Comparison of ENCODE assay signal across 24 cellular contexts in genomic region chr10:109386921-109387320, GRCh38.
A peak's percentile ranks its signal among the peaks of the same experiment; 100 is the strongest.
DNase-seq lines count a peak whose midpoint lies in the region; ATAC-seq, FAIRE-seq and TF ChIP-seq lines count a peak whose summit lies in the region.
"Had no signal": no experiment of that assay in that cellular context is flagged by ENCODE, and none has a peak within 500 bp of the region (broad histone marks: within the 10 kb centered on the region; RNA-seq: fewer than 3 reads in every experiment).

No MANE protein-coding gene starts in this region.

- no peaks in the 10 kb centered on the region for H3K79me1 ChIP-seq in H1 (ENCODE audit: low read depth, low read length)
- no peaks in the 10 kb centered on the region for H3K79me1 ChIP-seq in mesenchymal stem cell (replicated peaks; ENCODE audit: low read length, poor library complexity, severe bottlenecking)
- H3K79me1 ChIP-seq in neuronal stem cell (ENCODE audit: low read depth, low read length) = no peaks in the 10 kb centered on the region

- WGBS in SK-N-SH (ENCODE audit: low lambda C conversion rate) = 11% methylated on average over 3 of the region's 3 CpGs
- WGBS in H1 (ENCODE audit: extremely low coverage in 1 of 2, insufficient coverage in 1 of 2, insufficient read length in 1 of 2, insufficient replicate concordance in 2 of 2, low coverage in 1 of 2, low lambda C conversion rate in 2 of 2, missing lambda C conversion rate in 1 of 2), 2 experiments = 92% methylated on average over 3 of the region's 3 CpGs; no CpG with 5 or more reads in 1 of the 2 experiments
- WGBS in mesenchymal stem cell = 57% methylated on average over 3 of the region's 3 CpGs
- no CpG with 5 or more reads among the region's 3 CpGs for WGBS in neuronal stem cell (ENCODE audit: extremely low coverage in 2 of 2, insufficient read length in 2 of 2, insufficient replicate concordance in 1 of 2), 2 donors
- 30% methylated on average over 3 of the region's 3 CpGs for WGBS in prostate gland

- H3K79me2 ChIP-seq in SK-N-SH (ENCODE audit: insufficient read depth) (no peaks in the 10 kb centered on the region), H1 (ENCODE audit: control insufficient read depth in 1 of 2, insufficient read depth in 2 of 2, low read length in 2 of 2) (no peaks in the 10 kb centered on the region)

- H2AK5ac ChIP-seq in H1 (ENCODE audit: low read depth, low read length) (no peak overlapping the region), mesenchymal stem cell (ENCODE audit: low read length, severe bottlenecking) (no peak overlapping the region), neuronal stem cell (ENCODE audit: low read depth, low read length) (no peak overlapping the region)

- H2BK12ac ChIP-seq in H1 (ENCODE audit: low read depth, low read length) = no peak overlapping the region
- no peak overlapping the region for H2BK12ac ChIP-seq in mesenchymal stem cell (ENCODE audit: low read length in 2 of 2)
- no peak overlapping the region for H2BK12ac ChIP-seq in neuronal stem cell (ENCODE audit: low read length)

- TF ChIP-seq RAD21 in SK-N-SH (IDR thresholded peaks at IDR 0.05; ENCODE audit: low read length) = no peak
- TF ChIP-seq RAD21 in H1 (IDR thresholded peaks at IDR 0.05 in 1 of 2, conservative IDR thresholded peaks at IDR 0.05 in 1 of 2; ENCODE audit: low read depth in 2 of 2, low read length in 2 of 2) = no peak

- no peaks in the 10 kb centered on the region for H3F3A ChIP-seq in SK-N-SH (replicated peaks; ENCODE audit: insufficient read depth)

- no peaks in the 10 kb centered on the region for H4K20me1 ChIP-seq in SK-N-SH (ENCODE audit: insufficient read depth)
- no peaks in the 10 kb centered on the region for H4K20me1 ChIP-seq in H1 (replicated peaks in 1 of 2; ENCODE audit: control insufficient read depth in 1 of 2, insufficient read depth in 2 of 2, low read length in 2 of 2)
- H4K20me1 ChIP-seq: BLaER1 treated with 17β-estradiol and CSF1 and Interleukin-3, amounts not matched to agents 10 nM and 100 nM had no signal

- H3K18ac ChIP-seq in H1 (ENCODE audit: extremely low read depth, low read length) (no peak overlapping the region), mesenchymal stem cell (ENCODE audit: low read depth in 1 of 2, low read length in 2 of 2) (no peak overlapping the region), neuronal stem cell (ENCODE audit: low read length) (peak overlapping the region; percentile 87)

- no peak overlapping the region for H3K23ac ChIP-seq in H1 (ENCODE audit: insufficient read length)
- no peak overlapping the region for H3K23ac ChIP-seq in mesenchymal stem cell (ENCODE audit: low read length in 2 of 2)
- H3K23ac ChIP-seq in neuronal stem cell (ENCODE audit: low read depth, low read length, poor library complexity) = no peak overlapping the region

- CTCF ChIA-PET in SK-N-SH (lab: Yijun Ruan, JAX) (no interaction called here), H1 (lab: Charles Lee; ENCODE audit: partially characterized antibody) (interaction anchor here (1.0 kb wide), 1 partner anchor 9 kb away, joined by 7 read pairs; no protein-coding TSS in a partner anchor)

- H4K8ac ChIP-seq in H1 (ENCODE audit: extremely low read depth, insufficient read depth, low read length) (no peak overlapping the region; the same call in 1 of the 2 replicates), mesenchymal stem cell (ENCODE audit: low read length) (no peak overlapping the region), neuronal stem cell (ENCODE audit: low read depth, low read length) (no peak overlapping the region)

- H3K27me3 ChIP-seq in SK-N-SH (ENCODE audit: insufficient read depth) (no peaks in the 10 kb centered on the region), H1 (replicated peaks in 1 of 4; ENCODE audit: control insufficient read depth in 3 of 4, extremely low read depth in 1 of 4, insufficient read depth in 3 of 4, low read length in 3 of 4) (no peaks in the 10 kb centered on the region), mesenchymal stem cell (ENCODE audit: control insufficient read depth in 1 of 2, insufficient read depth in 1 of 2, low read length in 2 of 2) (no peaks in the 10 kb centered on the region), neuronal stem cell (ENCODE audit: control insufficient read depth in 3 of 3, insufficient read depth in 3 of 3, low read depth in 1 of 3, low read length in 3 of 3) (no peaks in the 10 kb centered on the region), prostate gland (replicated peaks; ENCODE audit: insufficient read depth) (no peaks in the 10 kb centered on the region)
- H3K27me3 ChIP-seq: BLaER1 treated with 17β-estradiol and CSF1 and Interleukin-3, amounts not matched to agents 10 nM and 100 nM had no signal

- H3K4me1 ChIP-seq in SK-N-SH (ENCODE audit: control insufficient read depth in 1 of 2, insufficient read depth in 2 of 2, low read depth in 1 of 2, low read length in 1 of 2) = peaks cover 0 to 6% of the 10 kb centered on the region in 2 experiments; a peak in 2 of 4 replicates
- no peaks in the 10 kb centered on the region for H3K4me1 ChIP-seq in H1 (replicated peaks in 1 of 4; ENCODE audit: control insufficient read depth in 3 of 4, insufficient read depth in 4 of 4, low read length in 3 of 4)
- H3K4me1 ChIP-seq in mesenchymal stem cell (ENCODE audit: control insufficient read depth, insufficient read depth, low read depth, low read length) = no peaks in the 10 kb centered on the region
- H3K4me1 ChIP-seq in neuronal stem cell (ENCODE audit: control insufficient read depth in 2 of 2, insufficient read depth in 1 of 2, low read depth in 1 of 2, low read length in 2 of 2) = peaks cover 0 to 6% of the 10 kb centered on the region in 2 donors
- H3K4me1 ChIP-seq in prostate gland (replicated peaks) = no peaks in the 10 kb centered on the region
- H3K4me1 ChIP-seq: BLaER1 treated with 17β-estradiol and CSF1 and Interleukin-3, amounts not matched to agents 10 nM and 100 nM had no signal

- H3K4ac ChIP-seq in H1 (replicated peaks; ENCODE audit: insufficient read length, low read depth, low read length) (no peak overlapping the region), mesenchymal stem cell (ENCODE audit: low read depth in 1 of 2, low read length in 2 of 2) (no peak overlapping the region), neuronal stem cell (ENCODE audit: low read length) (no peak overlapping the region)

- H2AFZ ChIP-seq in SK-N-SH (ENCODE audit: low read depth) (no peak overlapping the region), H1 (ENCODE audit: low read length) (peak overlapping the region; percentile 10; the same call in 1 of the 2 replicates), mesenchymal stem cell (ENCODE audit: low read depth, low read length) (peak overlapping the region; percentile 18), neuronal stem cell (ENCODE audit: low read length) (no peak overlapping the region)
- H2AFZ ChIP-seq: GM23338 had no signal

- H3K14ac ChIP-seq in H1 (ENCODE audit: insufficient read length) (no peak overlapping the region), mesenchymal stem cell (ENCODE audit: low read length in 2 of 2) (no peak overlapping the region), neuronal stem cell (ENCODE audit: low read length) (no peak overlapping the region)

- H3K9me3 ChIP-seq in SK-N-SH (no peaks in the 10 kb centered on the region), H1 (ENCODE audit: insufficient read depth in 2 of 2, low read depth in 1 of 2, low read length in 1 of 2) (no peaks in the 10 kb centered on the region), mesenchymal stem cell (ENCODE audit: control insufficient read depth, low read length) (no peaks in the 10 kb centered on the region), neuronal stem cell (replicated peaks in 1 of 2; ENCODE audit: control insufficient read depth in 2 of 2, insufficient read depth in 1 of 2, low read depth in 1 of 2, low read length in 2 of 2) (no peaks in the 10 kb centered on the region), prostate gland (no peaks in the 10 kb centered on the region)
- H3K9me3 ChIP-seq: BLaER1 treated with 17β-estradiol and CSF1 and Interleukin-3, amounts not matched to agents 10 nM and 100 nM had no signal

- FAIRE-seq in H1 (lab: Jason Lieb, UNC) = no peak
- FAIRE-seq: G401.6, GM12891, GM19239, HepG2 had no signal

- H3K36me3 ChIP-seq in SK-N-SH (replicated peaks in 1 of 2; ENCODE audit: control insufficient read depth in 1 of 2, insufficient read depth in 2 of 2, low read length in 1 of 2) = no peaks in the 10 kb centered on the region
- no peaks in the 10 kb centered on the region for H3K36me3 ChIP-seq in H1 (ENCODE audit: control insufficient read depth in 2 of 4, insufficient read depth in 4 of 4, low read length in 3 of 4)
- H3K36me3 ChIP-seq in mesenchymal stem cell (ENCODE audit: control insufficient read depth in 1 of 2, insufficient read depth in 2 of 2, low read depth in 1 of 2, low read length in 2 of 2) = no peaks in the 10 kb centered on the region
- H3K36me3 ChIP-seq in neuronal stem cell (replicated peaks in 1 of 2; ENCODE audit: control insufficient read depth in 2 of 2, insufficient read depth in 2 of 2, low read length in 2 of 2) = no peaks in the 10 kb centered on the region
- no peaks in the 10 kb centered on the region for H3K36me3 ChIP-seq in prostate gland
- H3K36me3 ChIP-seq: BLaER1 treated with 17β-estradiol and CSF1 and Interleukin-3, amounts not matched to agents 10 nM and 100 nM had no signal

- no peak for TF ChIP-seq EP300 in SK-N-SH (IDR thresholded peaks at IDR 0.05; ENCODE audit: borderline replicate concordance in 1 of 2, low read depth in 1 of 2, low read length in 1 of 2)
- no peak for TF ChIP-seq EP300 in H1 (IDR thresholded peaks at IDR 0.05; ENCODE audit: borderline replicate concordance in 1 of 2, low read depth in 2 of 2, low read length in 2 of 2)

- no peaks in the 10 kb centered on the region; the same call in 1 of the 2 replicates for H3K23me2 ChIP-seq in H1 (ENCODE audit: low read depth, low read length)

- H2BK120ac ChIP-seq in H1 (replicated peaks; ENCODE audit: low read depth, low read length) = no peak overlapping the region
- H2BK120ac ChIP-seq in mesenchymal stem cell (ENCODE audit: low read depth, low read length) = no peak overlapping the region
- H2BK120ac ChIP-seq in neuronal stem cell (ENCODE audit: low read depth, low read length) = no peak overlapping the region

- no peak for TF ChIP-seq POLR2A in H1 (IDR thresholded peaks at IDR 0.05; ENCODE audit: control extremely low read depth in 1 of 2, low read depth in 2 of 2, low read length in 2 of 2)
- TF ChIP-seq POLR2A in prostate gland (IDR thresholded peaks at IDR 0.05) = no peak

- H2BK20ac ChIP-seq in H1 (ENCODE audit: low read length) = no peak overlapping the region

- H4K91ac ChIP-seq in H1 (replicated peaks; ENCODE audit: insufficient read length, low read length) (no peak overlapping the region), mesenchymal stem cell (ENCODE audit: low read length) (no peak overlapping the region), neuronal stem cell (ENCODE audit: low read depth, low read length, poor library complexity) (no peak overlapping the region)

- no peak overlapping the region for H3K9ac ChIP-seq in SK-N-SH
- no peak overlapping the region for H3K9ac ChIP-seq in H1 (replicated peaks in 1 of 4; ENCODE audit: extremely low read depth in 1 of 4, low read depth in 3 of 4, low read length in 3 of 4)
- H3K9ac ChIP-seq in mesenchymal stem cell (ENCODE audit: low read length) = no peak overlapping the region
- no peak overlapping the region for H3K9ac ChIP-seq in neuronal stem cell (ENCODE audit: low read depth, low read length, poor library complexity)
- H3K9ac ChIP-seq: BLaER1 treated with 17β-estradiol and CSF1 and Interleukin-3, amounts not matched to agents 10 nM and 100 nM had no signal

- H2BK5ac ChIP-seq in H1 (ENCODE audit: low read depth, low read length) (no peak overlapping the region), mesenchymal stem cell (ENCODE audit: low read depth, low read length, poor library complexity, severe bottlenecking) (no peak overlapping the region), neuronal stem cell (ENCODE audit: low read length) (peak overlapping the region; percentile 22)

- POLR2A ChIA-PET in SK-N-SH (lab: Yijun Ruan, JAX) (no interaction called here), H1 (lab: Charles Lee; ENCODE audit: partially characterized antibody) (no interaction called here)

- H3K27ac ChIP-seq in SK-N-SH (ENCODE audit: low read depth in 2 of 2, low read length in 1 of 2) (peak overlapping the region in 1 of 2 experiments; percentile 14; a peak in 1 of 4 replicates), H1 (ENCODE audit: low read depth, low read length) (no peak overlapping the region), mesenchymal stem cell (ENCODE audit: low read length, poor library complexity, severe bottlenecking) (no peak overlapping the region), neuronal stem cell (replicated peaks; ENCODE audit: low read length) (no peak overlapping the region), prostate gland (no peak overlapping the region)
- H3K27ac ChIP-seq: BLaER1 treated with 17β-estradiol and CSF1 and Interleukin-3, amounts not matched to agents 10 nM and 100 nM had no signal

- TF ChIP-seq CTCF in SK-N-SH (IDR thresholded peaks at IDR 0.05) (no peak), H1 (IDR thresholded peaks at IDR 0.05; ENCODE audit: control extremely low read depth in 1 of 3, insufficient read depth in 1 of 3, low read depth in 1 of 3, low read length in 3 of 3) (no peak), prostate gland (IDR thresholded peaks at IDR 0.05) (no peak)

- ATAC-seq in SK-N-SH treated with all-trans-retinoic acid at 6 μM for 48 hours = no peak
- ATAC-seq: CD8-positive, alpha-beta T cell; GM23338; HCT116; HepG2 had no signal

- H2BK15ac ChIP-seq in H1 (ENCODE audit: low read length) = no peak overlapping the region
- no peak overlapping the region for H2BK15ac ChIP-seq in mesenchymal stem cell (ENCODE audit: low read depth, poor library complexity, severe bottlenecking)
- no peak overlapping the region for H2BK15ac ChIP-seq in neuronal stem cell (ENCODE audit: low read length)

- intact Hi-C loops in prostate gland (cut with DNase I) = no loop called here

- H3K4me2 ChIP-seq in SK-N-SH = no peak overlapping the region
- H3K4me2 ChIP-seq in H1 (ENCODE audit: insufficient read depth in 1 of 2, low read depth in 2 of 2, low read length in 2 of 2) = no peak overlapping the region
- no peak overlapping the region for H3K4me2 ChIP-seq in mesenchymal stem cell (ENCODE audit: low read length, poor library complexity, severe bottlenecking)
- H3K4me2 ChIP-seq in neuronal stem cell (ENCODE audit: insufficient read depth, low read length, poor library complexity, severe bottlenecking) = no peak overlapping the region
- H3K4me2 ChIP-seq: BLaER1 treated with 17β-estradiol and CSF1 and Interleukin-3, amounts not matched to agents 10 nM and 100 nM; GM23338 had no signal

- H3K56ac ChIP-seq in H1 (replicated peaks; ENCODE audit: insufficient read length, low read depth, low read length) = no peak overlapping the region

- H3K9me2 ChIP-seq in SK-N-SH = no peaks in the 10 kb centered on the region; the same call in 1 of the 2 replicates

- DNase-seq in SK-N-SH (peak; percentile 46), H1 (ENCODE audit: low read depth in 1 of 2, low spot score in 2 of 2) (no peak), mesenchymal stem cell (no peak), neuronal stem cell (ENCODE audit: low spot score) (no peak), SHP77 treated with DMSO at 0.1 percent for 48 hours (lab: John Stamatoyannopoulos, UW) (no peak), prostate gland (ENCODE audit: low spot score) (no peak), NCI-H1694 (lab: John Stamatoyannopoulos, UW) (no peak)
- DNase-seq: 8988T; Calu3; CD8-positive, alpha-beta T cell; DMS 273 treated with DMSO at 0.1 percent for 48 hours; DMS53; DND-41; EL; H7; HFFc6 had no signal

- H4K5ac ChIP-seq in H1 (ENCODE audit: insufficient read length, low read depth, low read length) = no peak overlapping the region

- H3K4me3 ChIP-seq in SK-N-SH (ENCODE audit: low read depth in 2 of 2, low read length in 1 of 2) = no peak overlapping the region
- H3K4me3 ChIP-seq in H1 (ENCODE audit: extremely low read depth in 1 of 4, insufficient read depth in 2 of 4, low read depth in 3 of 4, low read length in 4 of 4) = no peak overlapping the region
- no peak overlapping the region for H3K4me3 ChIP-seq in mesenchymal stem cell (ENCODE audit: insufficient read depth in 1 of 2, low read depth in 1 of 2, low read length in 2 of 2)
- no peak overlapping the region for H3K4me3 ChIP-seq in neuronal stem cell (ENCODE audit: low read length in 2 of 2)
- no peak overlapping the region for H3K4me3 ChIP-seq in prostate gland
- H3K4me3 ChIP-seq: BLaER1 treated with 17β-estradiol and CSF1 and Interleukin-3, amounts not matched to agents 10 nM and 100 nM; GM23338 had no signal

Comparison
In these comparisons a context has a peak if more than half of its experiments do, and no peak if none do; other contexts are left out.
1. H2AFZ ChIP-seq: peak in H1 (single experiment) and mesenchymal stem cell (single experiment); none in SK-N-SH (single experiment) and neuronal stem cell (single experiment).